ENCODE assay signal across 8 cellular contexts in the genomic region with DNA sequence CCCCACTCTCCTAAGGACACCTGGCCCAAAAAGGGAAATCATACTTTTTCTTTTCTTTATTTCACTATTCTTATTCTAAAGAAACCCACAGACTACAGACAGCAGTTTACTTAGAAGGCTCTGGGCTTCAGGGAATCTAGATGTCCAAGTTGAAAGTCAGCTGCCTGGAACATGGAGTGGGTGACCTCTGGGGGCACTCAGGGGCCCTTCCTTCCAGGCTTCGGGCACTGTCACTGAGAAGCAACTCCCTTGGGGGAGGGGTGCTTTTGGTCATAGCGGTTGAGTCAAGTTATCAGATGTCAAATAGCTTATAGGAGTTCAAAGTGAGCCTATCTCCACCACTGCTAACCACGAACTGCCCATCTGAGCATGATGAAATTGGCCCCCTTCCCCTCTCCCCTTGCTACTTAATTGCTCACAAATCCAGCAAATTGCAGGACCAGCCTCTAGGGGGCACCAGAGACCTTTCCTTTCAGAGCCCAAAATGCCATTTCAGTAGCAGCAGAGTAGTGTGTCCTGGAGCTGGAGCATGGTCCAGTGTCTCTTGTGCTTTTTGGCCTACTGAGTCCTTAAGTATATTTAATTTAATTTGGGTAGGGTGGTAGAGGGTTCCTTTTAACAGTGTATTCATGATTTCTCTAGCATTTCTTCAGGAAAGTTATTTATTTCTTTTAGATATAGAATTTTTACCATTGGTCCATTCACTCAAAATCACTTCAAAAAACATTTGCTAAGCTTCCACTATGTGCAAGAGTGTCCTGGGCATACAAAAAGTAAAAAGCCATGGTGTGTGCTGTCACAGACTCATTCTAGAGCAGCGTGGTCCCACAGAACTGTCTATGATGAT.
A peak's percentile ranks its signal among the peaks of the same experiment; 100 is the strongest.
DNase-seq lines count a peak whose midpoint lies in the region; ATAC-seq, FAIRE-seq and TF ChIP-seq lines count a peak whose summit lies in the region.

No MANE protein-coding gene starts in this region.

- no peaks in the 10 kb centered on the region for H4K20me1 ChIP-seq in neural progenitor cell (ENCODE audit: low read depth)

- intact Hi-C loops in Right ventricle myocardium inferior (cut with DNase I) (loop anchor here (1.0 to 10.0 kb wide), 4 partner anchors 221 to 538 kb away; no protein-coding TSS in a partner anchor), cardiac septum (cut with DNase I) (loop anchor here (1.0 to 10.0 kb wide), 3 partner anchors 221 to 537 kb away; no protein-coding TSS in a partner anchor)
- intact Hi-C loops in activated T-helper 1 cell treated with anti-CD3 and anti-CD28 coated beads, Interleukin-12 subunit alpha, Interleukin-12 subunit beta, Interleukin-2, Interleukin-4 antibody, amounts not matched to agents 30 ng/mL and 10 ng/mL and 1 ng/mL, durations not matched to agents 14 hours and 24 hours and 36 hours (cut with micrococcal nuclease), result loop anchor here (1.0 to 10.0 kb wide), 3 partner anchors 231 to 537 kb away; no protein-coding TSS in a partner anchor

- no peak overlapping the region for H3K27ac Mint-ChIP-seq in activated T-helper 1 cell treated with anti-CD3 and anti-CD28 coated beads, Interleukin-12 subunit alpha, Interleukin-12 subunit beta, Interleukin-2, Interleukin-4 antibody, amounts not matched to agents 30 ng/mL and 10 ng/mL and 1 ng/mL, durations not matched to agents 14 hours and 24 hours and 36 hours
- no peak overlapping the region for H3K27ac Mint-ChIP-seq in neural progenitor cell

- H3K27me3 Mint-ChIP-seq in activated T-helper 1 cell treated with anti-CD3 and anti-CD28 coated beads, Interleukin-12 subunit alpha, Interleukin-12 subunit beta, Interleukin-2, Interleukin-4 antibody, amounts not matched to agents 30 ng/mL and 10 ng/mL and 1 ng/mL, durations not matched to agents 14 hours and 24 hours and 36 hours (ENCODE audit: insufficient read depth), result no peaks in the 10 kb centered on the region
- H3K27me3 Mint-ChIP-seq in neural progenitor cell (ENCODE audit: insufficient read depth, low read depth), result peaks cover 4% of the 10 kb centered on the region

- H3K27ac ChIP-seq in neural progenitor cell, result no peak overlapping the region

- H3K4me3 ChIP-seq in fibroblast of the aortic adventitia (ENCODE audit: low read depth, low read length) (no peak overlapping the region), neural progenitor cell (no peak overlapping the region)

- H3K4me3 Mint-ChIP-seq in activated T-helper 1 cell treated with anti-CD3 and anti-CD28 coated beads, Interleukin-12 subunit alpha, Interleukin-12 subunit beta, Interleukin-2, Interleukin-4 antibody, amounts not matched to agents 30 ng/mL and 10 ng/mL and 1 ng/mL, durations not matched to agents 14 hours and 24 hours and 36 hours, result no peak overlapping the region
- no peak overlapping the region for H3K4me3 Mint-ChIP-seq in neural progenitor cell

- H3K4me1 ChIP-seq in neural progenitor cell, result no peaks in the 10 kb centered on the region

- peak; percentile 50 for ATAC-seq in Right ventricle myocardium inferior

- H2AFZ ChIP-seq in neural progenitor cell (replicated peaks), result no peak overlapping the region

- H3F3A ChIP-seq in neural progenitor cell (ENCODE audit: low read depth), result no peaks in the 10 kb centered on the region

- H3K27me3 ChIP-seq in neural progenitor cell, result no peaks in the 10 kb centered on the region

- no peak overlapping the region for H3K9ac ChIP-seq in neural progenitor cell

- H3K4me2 ChIP-seq in neural progenitor cell, result no peak overlapping the region

- no peaks in the 10 kb centered on the region for H3K9me3 ChIP-seq in neural progenitor cell (ENCODE audit: low read depth)

- DNase-seq in Right ventricle myocardium inferior (ENCODE audit: missing footprints) (peak; percentile 70), cardiac septum (ENCODE audit: low spot score) (no peak), HuH-7.5 (ENCODE audit: low spot score) (peak; percentile 25), RCC 7860 (ENCODE audit: low spot score) (peak; percentile 76), fibroblast of the aortic adventitia (ENCODE audit: low read depth) (peak; percentile 89), neural progenitor cell (ENCODE audit: low spot score) (peak; percentile 84), stromal cell of bone marrow (ENCODE audit: low read depth) (peak; percentile 72)
- DNase-seq in activated T-helper 1 cell treated with anti-CD3 and anti-CD28 coated beads, Interleukin-12 subunit alpha, Interleukin-12 subunit beta, Interleukin-2, Interleukin-4 antibody, amounts not matched to agents 30 ng/mL and 10 ng/mL and 1 ng/mL, durations not matched to agents 14 hours and 24 hours and 36 hours (ENCODE audit: low spot score), result peak; percentile 40

- no peaks in the 10 kb centered on the region for H3K36me3 Mint-ChIP-seq in activated T-helper 1 cell treated with anti-CD3 and anti-CD28 coated beads, Interleukin-12 subunit alpha, Interleukin-12 subunit beta, Interleukin-2, Interleukin-4 antibody, amounts not matched to agents 30 ng/mL and 10 ng/mL and 1 ng/mL, durations not matched to agents 14 hours and 24 hours and 36 hours (ENCODE audit: low read depth)
- H3K36me3 Mint-ChIP-seq in neural progenitor cell, result no peaks in the 10 kb centered on the region

- H3K36me3 ChIP-seq in neural progenitor cell, result no peaks in the 10 kb centered on the region

- H3K4me1 Mint-ChIP-seq in activated T-helper 1 cell treated with anti-CD3 and anti-CD28 coated beads, Interleukin-12 subunit alpha, Interleukin-12 subunit beta, Interleukin-2, Interleukin-4 antibody, amounts not matched to agents 30 ng/mL and 10 ng/mL and 1 ng/mL, durations not matched to agents 14 hours and 24 hours and 36 hours (ENCODE audit: low read depth), result no peaks in the 10 kb centered on the region
- peaks cover 3% of the 10 kb centered on the region for H3K4me1 Mint-ChIP-seq in neural progenitor cell

- peak; percentile 77 for FAIRE-seq in RCC 7860 (lab: Jason Lieb, UNC)

- TF ChIP-seq CTCF in fibroblast of the aortic adventitia (IDR thresholded peaks at IDR 0.05; ENCODE audit: insufficient read depth, low read length) (peak; percentile 88), neural progenitor cell (IDR thresholded peaks at IDR 0.05) (peak; percentile 94)

- no peaks in the 10 kb centered on the region for H3K79me2 ChIP-seq in neural progenitor cell (ENCODE audit: low read depth)

- H3K9me3 Mint-ChIP-seq in activated T-helper 1 cell treated with anti-CD3 and anti-CD28 coated beads, Interleukin-12 subunit alpha, Interleukin-12 subunit beta, Interleukin-2, Interleukin-4 antibody, amounts not matched to agents 30 ng/mL and 10 ng/mL and 1 ng/mL, durations not matched to agents 14 hours and 24 hours and 36 hours, result no peaks in the 10 kb centered on the region
- no peaks in the 10 kb centered on the region for H3K9me3 Mint-ChIP-seq in neural progenitor cell
